14 cellular contexts compared by ENCODE assay signal in the genomic region with DNA sequence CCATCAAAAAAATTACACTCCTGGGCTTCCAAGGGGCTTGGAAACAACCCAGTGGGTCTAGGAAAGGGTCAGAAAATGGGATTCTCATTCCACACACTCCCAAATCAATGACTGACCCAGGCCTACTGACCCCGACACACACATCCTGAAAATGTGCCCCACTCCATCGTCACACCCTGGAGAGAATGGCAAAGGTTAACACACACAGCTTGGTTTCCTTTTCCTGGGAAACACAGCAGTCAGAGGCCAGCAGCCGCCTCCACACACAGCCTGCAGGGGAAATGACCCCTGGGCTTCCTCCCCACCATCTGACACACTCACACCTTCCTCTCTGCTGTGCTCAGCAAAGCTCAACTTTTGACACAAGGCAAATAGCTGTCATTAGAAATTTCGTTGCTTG. TPM values are rescaled to one million over a fixed set of nuclear protein-coding genes. Genes with fewer than 3 reads are reported as not detected.
DNase-seq lines count a peak whose midpoint lies in the region; ATAC-seq, FAIRE-seq and TF ChIP-seq lines count a peak whose summit lies in the region.
"Had no signal": no experiment of that assay in that cellular context is flagged by ENCODE, and none has a peak within 500 bp of the region (broad histone marks: within the 10 kb centered on the region; RNA-seq: fewer than 3 reads in every experiment).

No MANE protein-coding gene starts in this region.

- TF ChIP-seq CTCF in heart left ventricle (IDR thresholded peaks at IDR 0.05) (no peak), right atrium auricular region (IDR thresholded peaks at IDR 0.05) (no peak), endothelial cell of umbilical vein (IDR thresholded peaks at IDR 0.05; ENCODE audit: extremely low read depth in 1 of 2, insufficient read depth in 1 of 2, low read depth in 1 of 2, low read length in 2 of 2) (no peak), mucosa of descending colon (IDR thresholded peaks at IDR 0.05) (no peak), upper lobe of left lung (IDR thresholded peaks at IDR 0.05) (no peak), GM13976 (IDR thresholded peaks at IDR 0.05; ENCODE audit: borderline replicate concordance, control extremely low read depth, extremely low read depth, insufficient read depth, missing control alignments) (no peak)

- H2AFZ ChIP-seq in endothelial cell of umbilical vein (ENCODE audit: low read depth, low read length): no peak overlapping the region

- no peaks in the 10 kb centered on the region for H4K20me1 ChIP-seq in endothelial cell of umbilical vein (replicated peaks; ENCODE audit: control insufficient read depth, extremely low read depth, insufficient read depth, low read length)

- no peaks in the 10 kb centered on the region for H3K36me3 ChIP-seq in heart left ventricle
- H3K36me3 ChIP-seq in right atrium auricular region: no peaks in the 10 kb centered on the region
- no peaks in the 10 kb centered on the region for H3K36me3 ChIP-seq in endothelial cell of umbilical vein (ENCODE audit: control insufficient read depth in 2 of 2, extremely low read depth in 1 of 2, insufficient read depth in 2 of 2, low read length in 2 of 2)
- H3K36me3 ChIP-seq in mucosa of descending colon (ENCODE audit: low read depth): no peaks in the 10 kb centered on the region
- H3K36me3 ChIP-seq in upper lobe of left lung: no peaks in the 10 kb centered on the region

- DNase-seq in heart left ventricle (peak in 1 of 5 donors; percentile 33), right atrium auricular region (ENCODE audit: low spot score) (no peak), endothelial cell of umbilical vein (ENCODE audit: low read depth, low spot score) (peak; percentile 92), mucosa of descending colon (peak in 1 of 3 donors; percentile 51), upper lobe of left lung (no peak), GM13976 (ENCODE audit: low spot score) (no peak)
- DNase-seq in activated CD4-positive, alpha-beta T cell treated with anti-CD3 and anti-CD28 coated beads, Interleukin-2, amount 50 U/mL, for 4 hours: no peak
- DNase-seq in activated CD4-positive, alpha-beta T cell treated with anti-CD3 and anti-CD28 coated beads, Interleukin-2, amount 50 U/mL, for 48 hours: no peak
- DNase-seq: activated effector memory CD4-positive, alpha-beta T cell treated with Interleukin-2 at 50 U/mL for 16 hours; CD4-positive, alpha-beta T cell; HFFc6; mammary epithelial cell; NCI-H1694; nucleus accumbens had no signal

- 54 to 67% (median 62%) methylated on average over 4 of the region's 4 CpGs for WGBS in heart left ventricle, 4 donors
- WGBS in upper lobe of left lung, 2 donors: 16 to 26% methylated on average over 4 of the region's 4 CpGs

- TF ChIP-seq POLR2A in heart left ventricle (IDR thresholded peaks at IDR 0.05): no peak
- peak; percentile 62 for TF ChIP-seq POLR2A in endothelial cell of umbilical vein (IDR thresholded peaks at IDR 0.05; ENCODE audit: low read depth, low read length)
- TF ChIP-seq POLR2A in upper lobe of left lung (IDR thresholded peaks at IDR 0.05): no peak

- in situ Hi-C loops in GM13976 (cut with MboI; ENCODE audit: low sequenced_read_pairs, unreplicated experiment): no loop called here

- H3K27me3 ChIP-seq in heart left ventricle (no peaks in the 10 kb centered on the region), right atrium auricular region (no peaks in the 10 kb centered on the region), endothelial cell of umbilical vein (ENCODE audit: control insufficient read depth in 2 of 2, insufficient read depth in 2 of 2, low read length in 2 of 2) (no peaks in the 10 kb centered on the region), upper lobe of left lung (no peaks in the 10 kb centered on the region)

- peak in 3 of 4 donors; percentile 32 to 67 (median 54) for ATAC-seq in heart left ventricle
- ATAC-seq in mucosa of descending colon: peak; percentile 67
- peak in 1 of 2 donors; percentile 42 for ATAC-seq in upper lobe of left lung (ENCODE audit: low FRiP score in 2 of 2)

- peak; percentile 94 for FAIRE-seq in endothelial cell of umbilical vein (lab: Jason Lieb, UNC)

- H3K9me3 ChIP-seq in heart left ventricle: no peaks in the 10 kb centered on the region
- no peaks in the 10 kb centered on the region for H3K9me3 ChIP-seq in right atrium auricular region
- no peaks in the 10 kb centered on the region for H3K9me3 ChIP-seq in endothelial cell of umbilical vein (replicated peaks; ENCODE audit: control insufficient read depth, insufficient read depth, low read length)
- no peaks in the 10 kb centered on the region for H3K9me3 ChIP-seq in mucosa of descending colon
- no peaks in the 10 kb centered on the region for H3K9me3 ChIP-seq in upper lobe of left lung

- CTCF ChIA-PET in endothelial cell of umbilical vein (lab: Charles Lee): interaction anchor here (0.6 to 5.2 kb wide), 11 partner anchors 9 to 248 kb away, joined by 3 to 39 read pairs (median 4); a partner anchor contains a TSS

- peaks cover 2% of the 10 kb centered on the region for H3K79me2 ChIP-seq in endothelial cell of umbilical vein (ENCODE audit: control insufficient read depth, insufficient read depth, low read length)

- TF ChIP-seq EP300 in upper lobe of left lung (IDR thresholded peaks at IDR 0.05): no peak

- dilution Hi-C loops in endothelial cell of umbilical vein (cut with MboI; ENCODE audit: extremely low pct_ligation_motif_present, low sequenced_read_pairs): no loop called here

- no TSS peak for BruUV-seq in endothelial cell of umbilical vein (replicated peaks; lab: Mats Ljungman, UMichigan)

- H3K4me3 ChIP-seq in heart left ventricle: no peak overlapping the region
- no peak overlapping the region for H3K4me3 ChIP-seq in right atrium auricular region
- H3K4me3 ChIP-seq in endothelial cell of umbilical vein (replicated peaks in 1 of 3; ENCODE audit: insufficient read depth in 1 of 3, low read depth in 1 of 3, low read length in 3 of 3): no peak overlapping the region
- no peak overlapping the region for H3K4me3 ChIP-seq in mucosa of descending colon
- no peak overlapping the region for H3K4me3 ChIP-seq in upper lobe of left lung

- POLR2A ChIA-PET in endothelial cell of umbilical vein (lab: Charles Lee): interaction anchor here (1.1 kb wide), 1 partner anchor 48 kb away, joined by 5 read pairs; no protein-coding TSS in a partner anchor

- H3K4me2 ChIP-seq in endothelial cell of umbilical vein (ENCODE audit: insufficient read depth, low read length): peak overlapping the region; percentile 47

- H3K9ac ChIP-seq in endothelial cell of umbilical vein (replicated peaks; ENCODE audit: extremely low read depth, insufficient read depth, low read length): no peak overlapping the region

- intact Hi-C loops in heart left ventricle (cut with DNase I) (no loop called here), endothelial cell of umbilical vein (cut with micrococcal nuclease) (loop anchor here (1.0 to 2.0 kb wide), 3 partner anchors 32 to 99 kb away; a partner anchor contains a TSS), mucosa of descending colon (cut with DNase I, micrococcal nuclease) (no loop called here)

- peaks cover 0 to 47% (median 21%) of the 10 kb centered on the region in 12 donors for H3K4me1 ChIP-seq in heart left ventricle
- peaks cover 0 to 12% of the 10 kb centered on the region in 2 donors for H3K4me1 ChIP-seq in right atrium auricular region
- peaks cover 30% of the 10 kb centered on the region for H3K4me1 ChIP-seq in endothelial cell of umbilical vein (ENCODE audit: control insufficient read depth, extremely low read depth, insufficient read depth, low read length)
- peaks cover 40% of the 10 kb centered on the region for H3K4me1 ChIP-seq in mucosa of descending colon (ENCODE audit: low read depth)
- H3K4me1 ChIP-seq in upper lobe of left lung: peaks cover 13 to 35% (median 20%) of the 10 kb centered on the region in 4 donors

- H3K9me1 ChIP-seq in endothelial cell of umbilical vein (replicated peaks; ENCODE audit: control insufficient read depth, extremely low read depth, insufficient read depth, low read length): no peaks in the 10 kb centered on the region

- H3K27ac ChIP-seq in heart left ventricle: no peak overlapping the region
- H3K27ac ChIP-seq in right atrium auricular region: no peak overlapping the region
- H3K27ac ChIP-seq in endothelial cell of umbilical vein (ENCODE audit: insufficient read depth, low read depth, low read length): peak overlapping the region; percentile 75
- H3K27ac ChIP-seq in upper lobe of left lung: peak overlapping the region; percentile 6 to 66 (median 38)

TF ChIP-seq in endothelial cell of umbilical vein, 7 proteins besides CTCF, POLR2A, EP300 and RAD21:
- TF ChIP-seq MYC (IDR thresholded peaks at IDR 0.05; ENCODE audit: low read depth, low read length) (peak; percentile 14), POLR2AphosphoS5 (IDR thresholded peaks at IDR 0.05; ENCODE audit: insufficient read depth, low read depth, low read length) (peak; percentile 95), FOS (IDR thresholded peaks at IDR 0.05; ENCODE audit: borderline replicate concordance, insufficient read depth, low read length) (peak; percentile 88), GATA2 (IDR thresholded peaks at IDR 0.05; ENCODE audit: insufficient read depth, insufficient read length, low read depth, low read length) (peak; percentile 74), EZH2 (IDR thresholded peaks at IDR 0.05; ENCODE audit: borderline replicate concordance, low read depth, low read length, severe bottlenecking) (no peak), JUN (IDR thresholded peaks at IDR 0.05; ENCODE audit: borderline replicate concordance, insufficient read depth, insufficient read length, low read depth) (peak; percentile 60)
- TF ChIP-seq, protein P1, sequence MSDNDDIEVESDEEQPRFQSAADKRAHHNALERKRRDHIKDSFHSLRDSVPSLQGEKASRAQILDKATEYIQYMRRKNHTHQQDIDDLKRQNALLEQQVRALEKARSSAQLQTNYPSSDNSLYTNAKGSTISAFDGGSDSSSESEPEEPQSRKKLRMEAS (IDR thresholded peaks at IDR 0.05; ENCODE audit: insufficient read depth, insufficient read length): no peak
TF ChIP-seq in endothelial cell of umbilical vein: peak in this region for 5.

RNA-seq across cellular contexts. Expression of a gene that starts 42.9 kb away (rescaled TPM):
- total RNA-seq in heart left ventricle (10 to 100 TPM; 21.8 to 43.4 (median 31.9) TPM), right atrium auricular region (10 to 100 TPM; 14.6 to 18.2 TPM), endothelial cell of umbilical vein (5.1 and 6.6 TPM in 2 replicates), mucosa of descending colon (10 to 100 TPM; 46.1 to 91.4 (median 60.6) TPM), upper lobe of left lung (10 to 100 TPM; 19.6 to 42.2 (median 30.8) TPM)
- polyA plus RNA-seq in heart left ventricle (10 to 100 TPM; 11.8 to 16.6 TPM), endothelial cell of umbilical vein (1.3 and 1.4 TPM in 2 replicates)
- polyA plus RNA-seq in endothelial cell of umbilical vein (2011; cell fraction: cytosol; rRNA removed): 1.4 and 1.7 TPM in 2 replicates
- 4.3 and 4.8 TPM in 2 replicates for polyA plus RNA-seq in endothelial cell of umbilical vein (2011; cell fraction: nucleus; rRNA removed)
- polyA plus RNA-seq in endothelial cell of umbilical vein (2012): 5.7 and 6.1 TPM in 2 replicates
- 3.3 and 3.7 TPM in 2 replicates for polyA minus RNA-seq in endothelial cell of umbilical vein
- polyA minus RNA-seq in endothelial cell of umbilical vein (2011; cell fraction: cytosol; rRNA and poly(A)+ RNA removed): 12.9 TPM
- 3.1 and 3.5 TPM in 2 replicates for polyA minus RNA-seq in endothelial cell of umbilical vein (2011; cell fraction: nucleus; rRNA and poly(A)+ RNA removed)

Comparison
In these comparisons a context has a peak if more than half of its experiments do, and no peak if none do; other contexts are left out.
1. H3K27ac ChIP-seq: peak in endothelial cell of umbilical vein (single experiment) and upper lobe of left lung (4 of 4); none in heart left ventricle (0 of 12) and right atrium auricular region (0 of 2).